ENCODE assay signal across 19 cellular contexts in genomic region chr10:29766753-29767152, GRCh38.
DNase-seq lines count a peak whose midpoint lies in the region; ATAC-seq, FAIRE-seq and TF ChIP-seq lines count a peak whose summit lies in the region.
"Had no signal": no experiment of that assay in that cellular context is flagged by ENCODE, and none has a peak within 500 bp of the region (broad histone marks: within the 10 kb centered on the region; RNA-seq: fewer than 3 reads in every experiment).

No MANE protein-coding gene starts in this region.

- no peak for TF ChIP-seq POLR2A in tibial nerve (IDR thresholded peaks at IDR 0.05)

- H3K27ac Mint-ChIP-seq in dendritic cell treated with granulocyte-macrophage colony-stimulating factor and Interleukin-4, amounts not matched to agents 40 ng/mL and 50 ng/mL, for 4 days, result peak overlapping the region; percentile 97
- H3K27ac Mint-ChIP-seq: CD14-positive monocyte; CD4-positive, alpha-beta memory T cell; H9 had no signal

- H3K18ac ChIP-seq in trophoblast cell (ENCODE audit: low read length), result no peak overlapping the region

- no peak overlapping the region for H3K4ac ChIP-seq in trophoblast cell (ENCODE audit: low read depth, low read length)

- H3K27me3 ChIP-seq in muscle layer of colon (ENCODE audit: control insufficient read depth in 1 of 2, insufficient read depth in 2 of 2, low read length in 2 of 2) (no peaks in the 10 kb centered on the region), smooth muscle cell (ENCODE audit: low read depth) (no peaks in the 10 kb centered on the region), trophoblast cell (ENCODE audit: insufficient read depth, low read length) (no peaks in the 10 kb centered on the region), tibial nerve (no peaks in the 10 kb centered on the region)
- H3K27me3 ChIP-seq: BLaER1 had no signal

- no peak for ATAC-seq in GM21723 (IDR thresholded peaks at IDR 0.05; ENCODE audit: unreplicated experiment)

- WGBS in smooth muscle cell (ENCODE audit: low lambda C conversion rate), result 45% methylated on average over 3 of the region's 3 CpGs
- no CpG with 5 or more reads among the region's 3 CpGs for WGBS in trophoblast cell (ENCODE audit: extremely low coverage, insufficient coverage, insufficient read length)
- 79 to 81% methylated on average over 3 of the region's 3 CpGs for WGBS in tibial nerve, 2 donors

- H3K4me1 ChIP-seq in muscle layer of colon (ENCODE audit: insufficient read depth, low read length) (peaks cover 27% of the 10 kb centered on the region), smooth muscle cell (ENCODE audit: low read depth) (no peaks in the 10 kb centered on the region), trophoblast cell (ENCODE audit: control insufficient read depth in 1 of 2, insufficient read depth in 2 of 2, low read length in 2 of 2) (no peaks in the 10 kb centered on the region), tibial nerve (no peaks in the 10 kb centered on the region)

- H3K9ac ChIP-seq in muscle layer of colon (ENCODE audit: low read length) (no peak overlapping the region), smooth muscle cell (ENCODE audit: low read depth) (no peak overlapping the region), trophoblast cell (ENCODE audit: low read length) (no peak overlapping the region)
- H3K9ac ChIP-seq: BLaER1 had no signal

- H4K91ac ChIP-seq in trophoblast cell (ENCODE audit: low read depth, low read length), result no peak overlapping the region

- H3K27ac ChIP-seq in muscle layer of colon (ENCODE audit: low read depth, low read length) (peak overlapping the region; percentile 20), smooth muscle cell (ENCODE audit: low read depth) (no peak overlapping the region), trophoblast cell (ENCODE audit: low read depth, low read length) (no peak overlapping the region), tibial nerve (no peak overlapping the region)
- H3K27ac ChIP-seq: BLaER1 had no signal

- intact Hi-C loops in dendritic cell treated with granulocyte-macrophage colony-stimulating factor and Interleukin-4, amounts not matched to agents 40 ng/mL and 50 ng/mL, for 4 days (cut with micrococcal nuclease), result no loop called here

- H4K8ac ChIP-seq in trophoblast cell (ENCODE audit: low read depth, low read length), result no peak overlapping the region

- H3K9me3 Mint-ChIP-seq in dendritic cell treated with granulocyte-macrophage colony-stimulating factor and Interleukin-4, amounts not matched to agents 40 ng/mL and 50 ng/mL, for 4 days, result no peaks in the 10 kb centered on the region
- H3K9me3 Mint-ChIP-seq: CD14-positive monocyte had no signal

- H3K36me3 Mint-ChIP-seq in dendritic cell treated with granulocyte-macrophage colony-stimulating factor and Interleukin-4, amounts not matched to agents 40 ng/mL and 50 ng/mL, for 4 days (ENCODE audit: low read depth), result no peaks in the 10 kb centered on the region
- H3K36me3 Mint-ChIP-seq: CD14-positive monocyte; CD4-positive, alpha-beta memory T cell had no signal

- DNase-seq in HTR-8/SVneo (ENCODE audit: insufficient read length, low spot score) (no peak), smooth muscle cell (lab: John Stamatoyannopoulos, UW; ENCODE audit: unreplicated experiment) (no peak), trophoblast cell (no peak), tibial nerve (ENCODE audit: low spot score in 2 of 2) (no peak)
- DNase-seq in stimulated activated CD4-positive, alpha-beta T cell treated with anti-CD3 and anti-CD28 coated beads, Interleukin-1b, Interleukin-23, amount 100 ng/mL, for 48 hours, result no peak
- DNase-seq: 8988T; CD4-positive, alpha-beta memory T cell; DMS153; DMS79; GDM1; H9 had no signal

- no peak overlapping the region for H2BK12ac ChIP-seq in trophoblast cell (ENCODE audit: low read length)

- FAIRE-seq in HTR-8/SVneo (lab: Jason Lieb, UNC), result peak; percentile 36
- FAIRE-seq: GM12892, GM18507, H1 had no signal

- H3K4me2 ChIP-seq in smooth muscle cell (no peak overlapping the region), trophoblast cell (ENCODE audit: low read length) (no peak overlapping the region)

- peaks cover 8% of the 10 kb centered on the region for H3K27me3 Mint-ChIP-seq in dendritic cell treated with granulocyte-macrophage colony-stimulating factor and Interleukin-4, amounts not matched to agents 40 ng/mL and 50 ng/mL, for 4 days

- H3K14ac ChIP-seq in trophoblast cell (ENCODE audit: low read length), result no peak overlapping the region

- H3K9me3 ChIP-seq in muscle layer of colon (ENCODE audit: low read length) (no peaks in the 10 kb centered on the region), smooth muscle cell (replicated peaks; ENCODE audit: low read depth) (no peaks in the 10 kb centered on the region), trophoblast cell (ENCODE audit: insufficient read depth, low read depth, low read length) (no peaks in the 10 kb centered on the region), tibial nerve (no peaks in the 10 kb centered on the region)
- H3K9me3 ChIP-seq: BLaER1 had no signal

- no peaks in the 10 kb centered on the region for H4K20me1 ChIP-seq in smooth muscle cell (ENCODE audit: low read depth)
- H4K20me1 ChIP-seq: BLaER1 had no signal

- TF ChIP-seq CTCF in smooth muscle cell (IDR thresholded peaks at IDR 0.05; ENCODE audit: borderline replicate concordance, insufficient read depth, poor library complexity, severe bottlenecking), result no peak
- TF ChIP-seq CTCF in tibial nerve (IDR thresholded peaks at IDR 0.05), result no peak

- peak overlapping the region; percentile 13 for H2AFZ ChIP-seq in smooth muscle cell (ENCODE audit: low read depth)
- no peak overlapping the region for H2AFZ ChIP-seq in trophoblast cell (ENCODE audit: insufficient read depth, low read length, poor library complexity)

- no peak overlapping the region for H3K23ac ChIP-seq in trophoblast cell (ENCODE audit: low read length)

- H4K12ac ChIP-seq in trophoblast cell (ENCODE audit: low read depth, low read length), result no peak overlapping the region

- no peak overlapping the region for H2AK5ac ChIP-seq in trophoblast cell (ENCODE audit: low read length)

- no peak overlapping the region for H2BK120ac ChIP-seq in trophoblast cell (ENCODE audit: insufficient read depth, low read length, poor library complexity)

- TF ChIP-seq EP300 in tibial nerve (IDR thresholded peaks at IDR 0.05), result no peak

- peaks cover 73% of the 10 kb centered on the region for H3K4me1 Mint-ChIP-seq in dendritic cell treated with granulocyte-macrophage colony-stimulating factor and Interleukin-4, amounts not matched to agents 40 ng/mL and 50 ng/mL, for 4 days (ENCODE audit: low read depth)
- H3K4me1 Mint-ChIP-seq: CD4-positive, alpha-beta memory T cell had no signal

- no peaks in the 10 kb centered on the region for H3F3A ChIP-seq in smooth muscle cell (ENCODE audit: low read depth)

- no peaks in the 10 kb centered on the region for H3K36me3 ChIP-seq in muscle layer of colon (ENCODE audit: insufficient read depth, low read length)
- no peaks in the 10 kb centered on the region for H3K36me3 ChIP-seq in smooth muscle cell (ENCODE audit: low read depth)
- H3K36me3 ChIP-seq in trophoblast cell (ENCODE audit: control insufficient read depth in 1 of 2, insufficient read depth in 2 of 2, low read length in 2 of 2), result no peaks in the 10 kb centered on the region
- H3K36me3 ChIP-seq in tibial nerve, result no peaks in the 10 kb centered on the region
- H3K36me3 ChIP-seq: BLaER1 had no signal

- H3K79me2 ChIP-seq in smooth muscle cell (ENCODE audit: low read depth) (no peaks in the 10 kb centered on the region), trophoblast cell (ENCODE audit: control insufficient read depth, insufficient read depth, low read length, poor library complexity) (no peaks in the 10 kb centered on the region)

- H3K4me3 ChIP-seq in muscle layer of colon (ENCODE audit: low read depth in 1 of 2, low read length in 2 of 2), result peak overlapping the region in 1 of 2 donors; percentile 1
- no peak overlapping the region for H3K4me3 ChIP-seq in smooth muscle cell
- H3K4me3 ChIP-seq in trophoblast cell (ENCODE audit: low read depth, low read length), result no peak overlapping the region
- H3K4me3 ChIP-seq in tibial nerve, result no peak overlapping the region
- H3K4me3 ChIP-seq: BLaER1 had no signal

- no peak overlapping the region for H2BK5ac ChIP-seq in trophoblast cell (ENCODE audit: low read depth, low read length, poor library complexity)

- no peaks in the 10 kb centered on the region for H3K79me1 ChIP-seq in trophoblast cell (ENCODE audit: low read length)

- no peak overlapping the region for H3K4me3 Mint-ChIP-seq in dendritic cell treated with granulocyte-macrophage colony-stimulating factor and Interleukin-4, amounts not matched to agents 40 ng/mL and 50 ng/mL, for 4 days
- H3K4me3 Mint-ChIP-seq: CD14-positive monocyte; CD4-positive, alpha-beta memory T cell; H9 had no signal
